11 cellular contexts compared by ENCODE assay signal in the genomic region with DNA sequence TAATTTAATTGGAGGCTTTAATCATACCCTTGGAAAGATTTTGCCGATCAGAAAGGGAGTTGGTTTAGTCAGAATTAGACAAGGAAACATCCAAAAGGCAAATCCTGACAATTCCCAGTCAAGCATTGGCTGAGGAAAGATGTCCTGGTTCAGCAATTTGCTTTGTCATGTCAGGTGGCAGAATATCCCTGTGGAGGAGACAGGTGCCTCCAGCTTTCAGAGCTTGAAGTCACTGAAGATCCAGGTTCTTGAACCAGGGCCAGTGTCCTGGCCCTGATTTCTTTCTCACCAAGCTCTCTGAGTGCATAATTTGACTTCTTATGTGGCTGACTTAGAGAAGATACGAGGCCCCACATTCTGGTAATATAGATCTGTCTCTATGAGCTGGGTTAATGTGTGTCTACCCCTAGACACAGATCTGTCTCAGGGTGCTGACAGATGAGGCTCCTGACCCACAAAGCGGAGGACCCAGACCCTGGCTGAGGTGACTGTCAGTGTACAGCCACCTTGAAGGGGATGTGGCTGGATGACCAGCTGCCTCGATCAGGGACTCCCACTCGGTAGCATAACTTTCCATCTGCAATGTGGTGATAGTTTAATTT.
A peak's percentile ranks its signal among the peaks of the same experiment; 100 is the strongest.
DNase-seq lines count a peak whose midpoint lies in the region; ATAC-seq lines count a peak whose summit lies in the region.
"Had no signal": no experiment of that assay in that cellular context is flagged by ENCODE, and none has a peak within 500 bp of the region (broad histone marks: within the 10 kb centered on the region; RNA-seq: fewer than 3 reads in every experiment).

No MANE protein-coding gene starts in this region.

- peak overlapping the region; percentile 89 for H3K27ac Mint-ChIP-seq in activated naive CD4-positive, alpha-beta T cell treated with anti-CD3 and anti-CD28 coated beads for 36 hours
- H3K27ac Mint-ChIP-seq: CD4-positive, CD25-positive, alpha-beta regulatory T cell had no signal

- CTCF ChIA-PET in activated naive CD4-positive, alpha-beta T cell treated with anti-CD3 and anti-CD28 coated beads for 36 hours (lab: Charles Lee): interaction anchor here (0.8 to 5.6 kb wide), 23 partner anchors 8 to 1067 kb away, joined by 3 to 55 read pairs (median 4); partner anchors contain the start of gene KCNH1

- H3K36me3 Mint-ChIP-seq in activated naive CD4-positive, alpha-beta T cell treated with anti-CD3 and anti-CD28 coated beads for 36 hours (ENCODE audit: low read depth): no peaks in the 10 kb centered on the region
- H3K36me3 Mint-ChIP-seq: CD4-positive, CD25-positive, alpha-beta regulatory T cell had no signal

- peaks cover 31% of the 10 kb centered on the region for H3K4me1 Mint-ChIP-seq in activated naive CD4-positive, alpha-beta T cell treated with anti-CD3 and anti-CD28 coated beads for 36 hours (ENCODE audit: low read depth)

- DNase-seq in activated naive CD4-positive, alpha-beta T cell treated with anti-CD3 and anti-CD28 coated beads for 36 hours: no peak
- DNase-seq in activated naive CD4-positive, alpha-beta T cell (lab: John Stamatoyannopoulos, UW): no peak
- DNase-seq in NCI-H69 (lab: John Stamatoyannopoulos, UW) (peak; percentile 7), glomerular visceral epithelial cell (ENCODE audit: extremely low spot score) (peak; percentile 32), GM19240 (ENCODE audit: insufficient read length, low spot score) (no peak)

- H3K9me3 Mint-ChIP-seq in activated naive CD4-positive, alpha-beta T cell treated with anti-CD3 and anti-CD28 coated beads for 36 hours: no peaks in the 10 kb centered on the region
- H3K9me3 Mint-ChIP-seq: IgD-negative memory B cell had no signal

- H3K9ac ChIP-seq in skeletal muscle satellite cell (ENCODE audit: low read depth, low read length): peak overlapping the region; percentile 31

- H3K36me3 ChIP-seq in skeletal muscle satellite cell (ENCODE audit: insufficient read depth, low read length): no peaks in the 10 kb centered on the region
- H3K36me3 ChIP-seq: HAP-1 had no signal

- H3K4me2 ChIP-seq in skeletal muscle satellite cell (ENCODE audit: low read length): no peak overlapping the region

- no peak for ATAC-seq in GM18873 (IDR thresholded peaks at IDR 0.05; ENCODE audit: low FRiP score, unreplicated experiment)
- ATAC-seq in HG02610 (IDR thresholded peaks at IDR 0.05; ENCODE audit: unreplicated experiment): no peak

- no peak overlapping the region for H3K4me3 Mint-ChIP-seq in activated naive CD4-positive, alpha-beta T cell treated with anti-CD3 and anti-CD28 coated beads for 36 hours
- H3K4me3 Mint-ChIP-seq: CD4-positive, CD25-positive, alpha-beta regulatory T cell; IgD-negative memory B cell had no signal

- peaks cover 7% of the 10 kb centered on the region for H3K27me3 Mint-ChIP-seq in activated naive CD4-positive, alpha-beta T cell treated with anti-CD3 and anti-CD28 coated beads for 36 hours (ENCODE audit: low read depth)
- H3K27me3 Mint-ChIP-seq: IgD-negative memory B cell had no signal

- intact Hi-C loops in activated naive CD4-positive, alpha-beta T cell treated with anti-CD3 and anti-CD28 coated beads for 36 hours (cut with micrococcal nuclease): loop anchor here (1.0 to 5.0 kb wide), 18 partner anchors 17 to 1130 kb away; partner anchors contain the start of genes KCNH1, RCOR3, SLC30A1 and UTP25

- H3K4me3 ChIP-seq in skeletal muscle satellite cell (ENCODE audit: low read length): no peak overlapping the region
- H3K4me3 ChIP-seq: HAP-1 had no signal

- H3K27me3 ChIP-seq in skeletal muscle satellite cell (ENCODE audit: control insufficient read depth, insufficient read depth, low read length): no peaks in the 10 kb centered on the region

- H3K4me1 ChIP-seq in skeletal muscle satellite cell (ENCODE audit: control insufficient read depth, insufficient read depth, low read length): peaks cover 17% of the 10 kb centered on the region
- H3K4me1 ChIP-seq: HAP-1 had no signal

- H3K9me3 ChIP-seq in skeletal muscle satellite cell (replicated peaks; ENCODE audit: low read length): no peaks in the 10 kb centered on the region
- H3K9me3 ChIP-seq: HAP-1 had no signal

Comparison
In these comparisons a context has a peak if more than half of its experiments do, and no peak if none do; other contexts are left out.
1. DNase-seq: peak in NCI-H69 (single experiment) and glomerular visceral epithelial cell (single experiment); none in activated naive CD4-positive, alpha-beta T cell treated with anti-CD3 and anti-CD28 coated beads for 36 hours (single experiment), activated naive CD4-positive, alpha-beta T cell (0 of 4) and GM19240 (single experiment).